Comparison of ENCODE assay signal across 8 cellular contexts in genomic region chr21:45364464-45365185, GRCh38. TPM values are rescaled to one million over a fixed set of nuclear protein-coding genes. Genes with fewer than 3 reads are reported as not detected.
DNase-seq lines count a peak whose midpoint lies in the region; ATAC-seq, FAIRE-seq and TF ChIP-seq lines count a peak whose summit lies in the region.

No MANE protein-coding gene starts in this region.

- peak; percentile 43 for FAIRE-seq in astrocyte (lab: Jason Lieb, UNC)

- no peaks in the 10 kb centered on the region for H4K20me1 ChIP-seq in astrocyte (ENCODE audit: insufficient read depth, low read length)

- TF ChIP-seq POLR2A in spleen (IDR thresholded peaks at IDR 0.05): no peak

- no peaks in the 10 kb centered on the region for H3K36me3 Mint-ChIP-seq in astrocyte (ENCODE audit: low read depth, unreplicated experiment)

- H3K36me3 ChIP-seq in H7 (replicated peaks; ENCODE audit: control insufficient read depth, insufficient read depth, low read length) (no peaks in the 10 kb centered on the region), astrocyte (ENCODE audit: insufficient read depth, low read length) (no peaks in the 10 kb centered on the region), spleen (no peaks in the 10 kb centered on the region)

- peak overlapping the region; percentile 99 for H3K27ac Mint-ChIP-seq in astrocyte (ENCODE audit: unreplicated experiment)

- H3K4me3 ChIP-seq in H7 (ENCODE audit: insufficient read depth, low read depth, low read length) (no peak overlapping the region), astrocyte (ENCODE audit: insufficient read depth, low read depth, low read length) (no peak overlapping the region), spleen (no peak overlapping the region)

- ATAC-seq in HG03139 (IDR thresholded peaks at IDR 0.05; ENCODE audit: unreplicated experiment): no peak

- H3K4me2 ChIP-seq in astrocyte (ENCODE audit: low read length): peak overlapping the region; percentile 70

- no peaks in the 10 kb centered on the region for H3K9me3 ChIP-seq in astrocyte (ENCODE audit: insufficient read depth, low read depth, low read length)
- no peaks in the 10 kb centered on the region for H3K9me3 ChIP-seq in spleen

- peak overlapping the region; percentile 90 for H3K9ac ChIP-seq in astrocyte (ENCODE audit: low read length)

- TF ChIP-seq CTCF in astrocyte (IDR thresholded peaks at IDR 0.05; ENCODE audit: insufficient read depth, low read depth, low read length) (no peak), spleen (IDR thresholded peaks at IDR 0.05 in 8 of 11, conservative IDR thresholded peaks at IDR 0.05 in 3 of 11) (no peak)

- H3K27ac ChIP-seq in astrocyte (ENCODE audit: low read depth, low read length) (peak overlapping the region; percentile 99), spleen (peak overlapping the region; percentile 66 to 93 (median 86))

- H3K9me3 Mint-ChIP-seq in astrocyte (ENCODE audit: unreplicated experiment): no peaks in the 10 kb centered on the region

- intact Hi-C loops in spleen (cut with DNase I; ENCODE audit: low total_unique reads): no loop called here

- no peak overlapping the region for H2AFZ ChIP-seq in astrocyte (ENCODE audit: low read depth, low read length)

- H3K27me3 Mint-ChIP-seq in astrocyte (ENCODE audit: low read depth, unreplicated experiment): no peaks in the 10 kb centered on the region

- no peaks in the 10 kb centered on the region for H3K27me3 ChIP-seq in H7 (ENCODE audit: control insufficient read depth, insufficient read depth, low read length)
- H3K27me3 ChIP-seq in astrocyte (ENCODE audit: insufficient read depth, low read length): no peaks in the 10 kb centered on the region
- H3K27me3 ChIP-seq in spleen (replicated peaks in 1 of 7): peaks cover 0 to 11% (median 0%) of the 10 kb centered on the region in 7 donors

- H3K4me1 ChIP-seq in astrocyte (ENCODE audit: insufficient read depth, low read length) (peaks cover 42% of the 10 kb centered on the region), spleen (peaks cover 0 to 49% (median 24%) of the 10 kb centered on the region in 6 donors)

- H3K79me2 ChIP-seq in astrocyte (ENCODE audit: insufficient read depth, low read length): no peaks in the 10 kb centered on the region

- DNase-seq in H7: peak; percentile 75
- DNase-seq in astrocyte (ENCODE audit: low read depth): peak; percentile 92
- DNase-seq in iris pigment epithelial cell (ENCODE audit: low read depth): peak; percentile 70
- no peak for DNase-seq in spleen
- no peak for DNase-seq in NCI-H2081 treated with DMSO at 0.1 percent for 48 hours (lab: John Stamatoyannopoulos, UW)
- DNase-seq in activated gamma-delta T cell (lab: John Stamatoyannopoulos, UW): no peak
- DNase-seq in SHP77 (lab: John Stamatoyannopoulos, UW): no peak

- 63 to 78% (median 76%) methylated on average over 26 to 30 of the region's 30 CpGs for WGBS in spleen, 5 donors

- H3K4me3 Mint-ChIP-seq in astrocyte (ENCODE audit: unreplicated experiment): peak overlapping the region; percentile 28

- H3K4me1 Mint-ChIP-seq in astrocyte (ENCODE audit: low read depth, unreplicated experiment): peaks cover 41% of the 10 kb centered on the region

RNA-seq across cellular contexts. Expression of gene COL18A1, which starts 40.3 kb away (rescaled TPM):
- 327 and 328 TPM in 2 replicates for total RNA-seq in H7 (2014; rRNA removed; shearing (Covaris generic))
- 616 and 692 TPM in 2 replicates for total RNA-seq in astrocyte
- 100 to 1,000 TPM in 3 of 7 donors, 10 to 100 TPM in 4; 71.8 to 208 (median 99.6) TPM for total RNA-seq in spleen
- polyA plus RNA-seq in spleen: 10 to 100 TPM; 35.0 to 66.9 (median 60.0) TPM

Comparison
In these comparisons a context has a peak if more than half of its experiments do, and no peak if none do; other contexts are left out.
1. DNase-seq: peak in H7 (single experiment), astrocyte (single experiment) and iris pigment epithelial cell (single experiment); none in spleen (single experiment), NCI-H2081 treated with DMSO at 0.1 percent for 48 hours (single experiment), activated gamma-delta T cell (single experiment) and SHP77 (0 of 2).